ENCODE assay signal across 1 cellular context in genomic region chr1:156660752-156661112, GRCh38.
TF ChIP-seq lines count a peak whose summit lies in the region.

No MANE protein-coding gene starts in this region.

TF ChIP-seq in H1, 55 proteins besides CTCF, POLR2A, EP300 and RAD21:
- no peak for TF ChIP-seq SIN3A (conservative IDR thresholded peaks at IDR 0.05 in 1 of 2, IDR thresholded peaks at IDR 0.05 in 1 of 2; ENCODE audit: low read depth in 1 of 2, low read length in 2 of 2)
- TF ChIP-seq ZNF274 (IDR thresholded peaks at IDR 0.05; ENCODE audit: borderline replicate concordance, extremely low read depth, low read length), result no peak
- TF ChIP-seq SRF (IDR thresholded peaks at IDR 0.05; ENCODE audit: low read depth, low read length), result no peak
- no peak; the same call in 1 of the 2 replicates for TF ChIP-seq POLR2AphosphoS5 (IDR thresholded peaks at IDR 0.05; ENCODE audit: low read depth, low read length)
- no peak for TF ChIP-seq SUZ12 (IDR thresholded peaks at IDR 0.05; ENCODE audit: low read length)
- TF ChIP-seq RXRA (IDR thresholded peaks at IDR 0.05; ENCODE audit: insufficient read depth, low read depth, low read length), result no peak
- no peak for TF ChIP-seq EGR1 (IDR thresholded peaks at IDR 0.05; ENCODE audit: borderline replicate concordance, low read depth, low read length)
- TF ChIP-seq MAX (IDR thresholded peaks at IDR 0.05), result no peak
- TF ChIP-seq CREB1 (IDR thresholded peaks at IDR 0.05), result no peak
- no peak for TF ChIP-seq KDM5A (IDR thresholded peaks at IDR 0.05; ENCODE audit: low read length)
- TF ChIP-seq POU5F1 (IDR thresholded peaks at IDR 0.05; ENCODE audit: low read depth, low read length), result no peak
- TF ChIP-seq USF2 (IDR thresholded peaks at IDR 0.05; ENCODE audit: low read length), result no peak
- no peak for TF ChIP-seq RFX5 (IDR thresholded peaks at IDR 0.05; ENCODE audit: borderline replicate concordance, low read depth, low read length)
- no peak for TF ChIP-seq CEBPB (IDR thresholded peaks at IDR 0.05; ENCODE audit: low read depth, low read length)
- no peak for TF ChIP-seq ASH2L (IDR thresholded peaks at IDR 0.05; ENCODE audit: low read length)
